9 cellular contexts compared by ENCODE assay signal in genomic region chr3:194397757-194398312, GRCh38. TPM values are rescaled to one million over a fixed set of nuclear protein-coding genes. Genes with fewer than 3 reads are reported as not detected.
DNase-seq lines count a peak whose midpoint lies in the region; ATAC-seq and TF ChIP-seq lines count a peak whose summit lies in the region.
"Had no signal": no experiment of that assay in that cellular context is flagged by ENCODE, and none has a peak within 500 bp of the region (broad histone marks: within the 10 kb centered on the region; RNA-seq: fewer than 3 reads in every experiment).

No MANE protein-coding gene starts in this region.

- no peak for TF ChIP-seq CTCF in heart right ventricle (IDR thresholded peaks at IDR 0.05)

- H3K4me3 Mint-ChIP-seq in IgD-negative memory B cell, result peak overlapping the region; percentile 83 to 91 (median 85)
- peak overlapping the region; percentile 85 for H3K4me3 Mint-ChIP-seq in activated T-helper 17 cell treated with anti-CD3 and anti-CD28 coated beads, Interleukin-2, amount 50 U/mL, for 72 hours
- H3K4me3 Mint-ChIP-seq in stimulated activated effector memory CD8-positive, alpha-beta T cell treated with anti-CD3 and anti-CD28 coated beads, Interleukin-12 subunit alpha, Interleukin-12 subunit beta, amount 100 ng/mL, for 72 hours, result peak overlapping the region; percentile 76

- H3K36me3 Mint-ChIP-seq in IgD-negative memory B cell, result no peaks in the 10 kb centered on the region
- peaks cover under 1% of the 10 kb centered on the region for H3K36me3 Mint-ChIP-seq in activated T-helper 17 cell treated with anti-CD3 and anti-CD28 coated beads, Interleukin-2, amount 50 U/mL, for 72 hours (ENCODE audit: low read depth)
- H3K36me3 Mint-ChIP-seq in stimulated activated effector memory CD8-positive, alpha-beta T cell treated with anti-CD3 and anti-CD28 coated beads, Interleukin-12 subunit alpha, Interleukin-12 subunit beta, amount 100 ng/mL, for 72 hours, result no peaks in the 10 kb centered on the region

- H3K4me1 Mint-ChIP-seq in IgD-negative memory B cell, result peaks cover 10 to 29% (median 20%) of the 10 kb centered on the region in 3 donors
- H3K4me1 Mint-ChIP-seq in activated T-helper 17 cell treated with anti-CD3 and anti-CD28 coated beads, Interleukin-2, amount 50 U/mL, for 72 hours, result peaks cover 40% of the 10 kb centered on the region
- H3K4me1 Mint-ChIP-seq in stimulated activated effector memory CD8-positive, alpha-beta T cell treated with anti-CD3 and anti-CD28 coated beads, Interleukin-12 subunit alpha, Interleukin-12 subunit beta, amount 100 ng/mL, for 72 hours, result peaks cover 40% of the 10 kb centered on the region

- H3K36me3 ChIP-seq in heart right ventricle, result peaks cover 0 to 6% (median 0%) of the 10 kb centered on the region in 9 donors

- H3K27me3 Mint-ChIP-seq in IgD-negative memory B cell, result peaks cover 30% of the 10 kb centered on the region
- no peaks in the 10 kb centered on the region for H3K27me3 Mint-ChIP-seq in activated T-helper 17 cell treated with anti-CD3 and anti-CD28 coated beads, Interleukin-2, amount 50 U/mL, for 72 hours

- intact Hi-C loops in heart right ventricle (cut with DNase I), result loop anchor here in 1 of 10 donors (5.0 kb wide), 1 partner anchor 61 kb away; no protein-coding TSS in a partner anchor

- H3K27ac Mint-ChIP-seq in IgD-negative memory B cell, result peak overlapping the region in 1 of 3 donors; percentile 53
- H3K27ac Mint-ChIP-seq in activated T-helper 17 cell treated with anti-CD3 and anti-CD28 coated beads, Interleukin-2, amount 50 U/mL, for 72 hours, result no peak overlapping the region
- H3K27ac Mint-ChIP-seq in stimulated activated effector memory CD8-positive, alpha-beta T cell treated with anti-CD3 and anti-CD28 coated beads, Interleukin-12 subunit alpha, Interleukin-12 subunit beta, amount 100 ng/mL, for 72 hours, result peak overlapping the region; percentile 61

- H3K9me3 Mint-ChIP-seq in IgD-negative memory B cell, result no peaks in the 10 kb centered on the region
- H3K9me3 Mint-ChIP-seq in activated T-helper 17 cell treated with anti-CD3 and anti-CD28 coated beads, Interleukin-2, amount 50 U/mL, for 72 hours, result no peaks in the 10 kb centered on the region
- no peaks in the 10 kb centered on the region for H3K9me3 Mint-ChIP-seq in stimulated activated effector memory CD8-positive, alpha-beta T cell treated with anti-CD3 and anti-CD28 coated beads, Interleukin-12 subunit alpha, Interleukin-12 subunit beta, amount 100 ng/mL, for 72 hours

- peak overlapping the region in 1 of 10 donors; percentile 6 for H3K27ac ChIP-seq in heart right ventricle

- WGBS in heart right ventricle, 2 donors, result 5 to 6% methylated on average over 38 of the region's 38 CpGs

- peaks cover 0 to 66% (median 31%) of the 10 kb centered on the region in 7 donors for H3K27me3 ChIP-seq in heart right ventricle

- DNase-seq in heart right ventricle (no peak), NCI-H2171 treated with DMSO at 0.1 percent for 48 hours (lab: John Stamatoyannopoulos, UW) (no peak), RKO (ENCODE audit: low spot score) (no peak)
- DNase-seq in stimulated activated effector memory CD8-positive, alpha-beta T cell treated with anti-CD3 and anti-CD28 coated beads, Interleukin-12 subunit alpha, Interleukin-12 subunit beta, amount 100 ng/mL, for 72 hours (ENCODE audit: low spot score in 2 of 2), result peak in 1 of 2 donors; percentile 53
- DNase-seq in NK-92 treated with Interleukin-12 subunit alpha and Interleukin-12 subunit beta, amount 100 ng/mL, for 24 hours (lab: John Stamatoyannopoulos, UW), result no peak
- DNase-seq: NCI-H446 had no signal

- ATAC-seq in activated T-helper 17 cell treated with anti-CD3 and anti-CD28 coated beads, Interleukin-2, amount 50 U/mL, for 72 hours (replicated peaks), result peak; percentile 13
- ATAC-seq in heart right ventricle, result peak; percentile 30 to 56 (median 40)
- peak; percentile 56 for ATAC-seq in stimulated activated effector memory CD8-positive, alpha-beta T cell treated with anti-CD3 and anti-CD28 coated beads, Interleukin-12 subunit alpha, Interleukin-12 subunit beta, amount 100 ng/mL, for 72 hours
- ATAC-seq in HG02642 (IDR thresholded peaks at IDR 0.05; ENCODE audit: poor library complexity, unreplicated experiment), result no peak

- peaks cover 0 to 21% (median 16%) of the 10 kb centered on the region in 9 donors for H3K4me1 ChIP-seq in heart right ventricle

- peak overlapping the region in 8 of 10 donors; percentile 5 to 51 (median 37) for H3K4me3 ChIP-seq in heart right ventricle

- no peaks in the 10 kb centered on the region for H3K9me3 ChIP-seq in heart right ventricle

RNA-seq across cellular contexts. Expression of gene GP5, which starts 1.2 kb away (rescaled TPM):
- 0.05 TPM for polyA plus RNA-seq in IgD-negative memory B cell
- 1 to 10 TPM; 1.4 TPM for total RNA-seq in activated T-helper 17 cell treated with anti-CD3 and anti-CD28 coated beads, Interleukin-2, amount 50 U/mL, for 72 hours
- total RNA-seq in heart right ventricle, result under 1 TPM in 6 of 10 donors, not detected in 4; 0.09 to 0.21 (median 0.15) TPM
- under 1 TPM in 1 of 2 donors, not detected in 1; 0.01 TPM for polyA plus RNA-seq in heart right ventricle

RNA-seq across cellular contexts. Expression of gene LRRC15, which starts 28.3 kb away (rescaled TPM):
- polyA plus RNA-seq in IgD-negative memory B cell, result not detected
- not detected for total RNA-seq in activated T-helper 17 cell treated with anti-CD3 and anti-CD28 coated beads, Interleukin-2, amount 50 U/mL, for 72 hours
- under 1 TPM in 9 of 10 donors, not detected in 1; 0.05 to 0.81 (median 0.41) TPM for total RNA-seq in heart right ventricle
- under 1 TPM; 0.07 to 0.10 TPM for polyA plus RNA-seq in heart right ventricle

RNA-seq across cellular contexts. Expression of gene CPN2, which starts 46.7 kb away (rescaled TPM):
- polyA plus RNA-seq in IgD-negative memory B cell (not detected), heart right ventricle (under 1 TPM; 0.12 to 0.51 TPM)
- not detected for total RNA-seq in activated T-helper 17 cell treated with anti-CD3 and anti-CD28 coated beads, Interleukin-2, amount 50 U/mL, for 72 hours
- total RNA-seq in heart right ventricle, result 1 to 10 TPM in 9 of 10 donors, under 1 TPM in 1; 0.87 to 4.5 (median 1.6) TPM
